ENCODE assay signal across 1 cellular context in genomic region chr2:64586883-64587481, GRCh38.
TF ChIP-seq lines count a peak whose summit lies in the region.

No MANE protein-coding gene starts in this region.

TF ChIP-seq in GM12878, 131 proteins besides CTCF, POLR2A, EP300 and RAD21 (continued from another document):
- TF ChIP-seq REST (IDR thresholded peaks at IDR 0.05; ENCODE audit: low read depth, low read length): no peak
- no peak for TF ChIP-seq SREBF2 (IDR thresholded peaks at IDR 0.05; ENCODE audit: low read length)
- no peak for TF ChIP-seq MYC (IDR thresholded peaks at IDR 0.05; ENCODE audit: insufficient read depth, insufficient read length, insufficient replicate concordance, low read length, severe bottlenecking)
- TF ChIP-seq NKRF (conservative IDR thresholded peaks at IDR 0.05): no peak
- peak; percentile 73; the same call in 1 of the 2 replicates for TF ChIP-seq SMC3 (IDR thresholded peaks at IDR 0.05; ENCODE audit: borderline replicate concordance, low read length)
- TF ChIP-seq SUZ12 (IDR thresholded peaks at IDR 0.05; ENCODE audit: unreplicated experiment): no peak
- no peak for TF ChIP-seq IKZF1 (conservative IDR thresholded peaks at IDR 0.05)
- 0 out of 2 replicates have a peak, but pooled peaks have one; percentile 10 for TF ChIP-seq ATF7 (IDR thresholded peaks at IDR 0.05; ENCODE audit: low read depth)
- no peak for TF ChIP-seq ELK1 (IDR thresholded peaks at IDR 0.05; ENCODE audit: low read depth, low read length)
- TF ChIP-seq RAD51 (IDR thresholded peaks at IDR 0.05): no peak
- TF ChIP-seq ZBTB4 (CRISPR knock-in tag; IDR thresholded peaks at IDR 0.05): no peak
- 0 out of 2 replicates have a peak, but pooled peaks have one; percentile 24 for TF ChIP-seq FOXM1 (IDR thresholded peaks at IDR 0.05; ENCODE audit: low read depth, low read length)
- peak; percentile 66; the same call in 1 of the 2 replicates for TF ChIP-seq ZNF24 (IDR thresholded peaks at IDR 0.05)
- no peak for TF ChIP-seq EZH2 (IDR thresholded peaks at IDR 0.05; ENCODE audit: borderline replicate concordance, control insufficient read depth, low read depth, low read length)
- TF ChIP-seq NR2F1 (conservative IDR thresholded peaks at IDR 0.05): no peak
